ENCODE assay signal across 21 cellular contexts in the genomic region with DNA sequence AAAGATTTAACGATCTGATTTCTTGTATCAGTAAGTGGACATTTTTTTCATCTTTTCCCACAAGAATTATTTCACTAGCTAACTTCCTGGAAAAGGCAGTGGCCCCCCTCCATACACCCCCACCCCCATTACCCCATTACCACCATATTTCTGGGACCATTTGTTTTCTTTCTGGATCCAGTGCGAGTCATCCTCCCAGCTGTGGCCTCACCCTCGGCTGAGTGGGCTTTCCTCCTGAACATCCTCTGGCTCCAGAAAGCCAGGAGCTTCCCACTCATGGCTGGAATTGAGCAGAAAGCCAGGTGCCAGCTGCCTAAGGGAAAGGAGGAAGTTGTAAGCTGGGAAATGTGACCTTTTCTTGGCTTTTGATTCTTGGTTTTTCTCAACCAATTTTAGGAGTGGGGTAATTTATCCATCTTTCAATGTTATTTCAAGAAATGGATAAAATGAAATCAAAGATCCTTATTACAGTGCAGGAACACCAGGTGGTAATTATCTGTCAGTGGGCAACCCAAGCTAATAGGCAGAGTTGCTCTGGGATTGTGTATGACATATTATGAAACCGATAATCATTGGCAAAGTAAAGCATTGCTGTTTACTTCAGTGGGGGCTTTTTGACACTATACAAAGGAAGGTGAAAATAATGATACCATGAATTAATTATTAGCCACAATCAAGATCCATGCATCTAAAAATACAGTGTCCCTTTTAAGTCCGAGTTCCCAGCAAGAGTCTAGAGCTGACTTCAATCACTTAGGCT.
DNase-seq lines count a peak whose midpoint lies in the region; TF ChIP-seq lines count a peak whose summit lies in the region.
"Had no signal": no experiment of that assay in that cellular context is flagged by ENCODE, and none has a peak within 500 bp of the region (broad histone marks: within the 10 kb centered on the region; RNA-seq: fewer than 3 reads in every experiment).

No MANE protein-coding gene starts in this region.

- POLR2A ChIA-PET in RWPE1 (lab: Yijun Ruan, JAX; ENCODE audit: low non-redundant PET): no interaction called here
- POLR2A ChIA-PET in PC-9 (lab: Charles Lee; ENCODE audit: unreplicated experiment): interaction anchor here (0.7 kb wide), 1 partner anchor 118 kb away, joined by 5 read pairs; no protein-coding TSS in a partner anchor

- BruUV-seq in mammary epithelial cell (replicated peaks; lab: Mats Ljungman, UMichigan): no TSS peak
- no TSS peak for BruUV-seq in PC-9 (replicated peaks; lab: Mats Ljungman, UMichigan)

- no peaks in the 10 kb centered on the region for H3K9me3 Mint-ChIP-seq in CD14-positive monocyte
- H3K9me3 Mint-ChIP-seq: CD8-positive, alpha-beta T cell; dendritic cell treated with granulocyte-macrophage colony-stimulating factor and Interleukin-4, amounts not matched to agents 40 ng/mL and 50 ng/mL, for 4 days; neural crest cell had no signal

- no peak overlapping the region for H2AFZ ChIP-seq in mammary epithelial cell (ENCODE audit: low read depth, low read length)
- H2AFZ ChIP-seq in PC-9: no peak overlapping the region

- no peaks in the 10 kb centered on the region for H3K36me3 Mint-ChIP-seq in CD14-positive monocyte
- H3K36me3 Mint-ChIP-seq: CD8-positive, alpha-beta T cell had no signal

- no peaks in the 10 kb centered on the region for H4K20me1 ChIP-seq in mammary epithelial cell (ENCODE audit: insufficient read depth, low read length)
- no peaks in the 10 kb centered on the region for H4K20me1 ChIP-seq in PC-9 (ENCODE audit: insufficient read depth)

- peaks cover 3% of the 10 kb centered on the region for H3K4me1 Mint-ChIP-seq in CD14-positive monocyte
- H3K4me1 Mint-ChIP-seq: neural crest cell had no signal

- H3K36me3 ChIP-seq in breast epithelium (no peaks in the 10 kb centered on the region), mammary epithelial cell (ENCODE audit: insufficient read depth, low read length) (no peaks in the 10 kb centered on the region), PC-9 (ENCODE audit: low read depth) (peaks cover 62% of the 10 kb centered on the region)

- no peaks in the 10 kb centered on the region for H3K27me3 ChIP-seq in breast epithelium
- H3K27me3 ChIP-seq in mammary epithelial cell (ENCODE audit: insufficient read depth, low read length): no peaks in the 10 kb centered on the region
- H3K27me3 ChIP-seq in PC-9 (ENCODE audit: insufficient read depth, low read depth): no peaks in the 10 kb centered on the region

- DNase-seq in breast epithelium (ENCODE audit: low spot score in 2 of 2): peak in 1 of 2 donors; percentile 32
- DNase-seq in mammary epithelial cell: no peak
- DNase-seq in RWPE1 (ENCODE audit: low spot score): no peak
- DNase-seq in fibroblast of peridontal ligament (ENCODE audit: extremely low read depth): peak; percentile 37
- no peak for DNase-seq in PC-9
- DNase-seq in stimulated activated CD4-positive, alpha-beta T cell treated with anti-CD3 and anti-CD28 coated beads, Interleukin-4, amount 100 ng/mL, for 1 hour: no peak
- DNase-seq in CD14-positive monocyte (ENCODE audit: low spot score): no peak
- DNase-seq in hippocampal formation (lab: John Stamatoyannopoulos, UW): no peak
- DNase-seq: ACHN; activated CD4-positive, alpha-beta T cell treated with anti-CD3 and anti-CD28 coated beads, Interleukin-2, amount 50 U/mL, for 4 hours; activated naive CD4-positive, alpha-beta T cell treated with anti-CD3 and anti-CD28 coated beads, Interleukin-2, amount 50 U/mL, for 16 hours; activated T-cell treated with anti-CD3 and anti-CD28 coated beads, Interleukin-2, amount 50 U/mL, for 1 hour; CD8-positive, alpha-beta T cell; erythroblast; NCI-H187; NCI-H510A treated with DMSO at 0.1 percent for 48 hours; PC-3; stimulated activated naive CD4-positive, alpha-beta T cell treated with Interleukin-2 at 50 U/mL for 16 hours; trophoblast cell had no signal

- 34% methylated on average over 3 of the region's 5 CpGs for WGBS in mammary epithelial cell (ENCODE audit: low coverage, missing lambda C conversion rate)

- H3K9me3 ChIP-seq in breast epithelium (no peaks in the 10 kb centered on the region), mammary epithelial cell (replicated peaks; ENCODE audit: insufficient read depth, low read length) (no peaks in the 10 kb centered on the region), PC-9 (ENCODE audit: insufficient read depth, low read depth) (no peaks in the 10 kb centered on the region)

- no peak for TF ChIP-seq CTCF in breast epithelium (IDR thresholded peaks at IDR 0.05)
- TF ChIP-seq CTCF in mammary epithelial cell (conservative IDR thresholded peaks at IDR 0.05 in 1 of 2, IDR thresholded peaks at IDR 0.05 in 1 of 2; ENCODE audit: extremely low read depth in 1 of 2, insufficient read depth in 1 of 2, low read depth in 1 of 2, low read length in 2 of 2): no peak
- no peak for TF ChIP-seq CTCF in RWPE1 (conservative IDR thresholded peaks at IDR 0.05; ENCODE audit: low read depth)
- no peak for TF ChIP-seq CTCF in PC-9 (conservative IDR thresholded peaks at IDR 0.05)
- no peak for TF ChIP-seq CTCF in CD14-positive monocyte (IDR thresholded peaks at IDR 0.05)

- H3K27ac Mint-ChIP-seq in CD14-positive monocyte: no peak overlapping the region
- H3K27ac Mint-ChIP-seq: CD8-positive, alpha-beta T cell had no signal

- no peak overlapping the region for H3K4me3 Mint-ChIP-seq in CD14-positive monocyte
- H3K4me3 Mint-ChIP-seq: CD8-positive, alpha-beta T cell; dendritic cell treated with granulocyte-macrophage colony-stimulating factor and Interleukin-4, amounts not matched to agents 40 ng/mL and 50 ng/mL, for 4 days; neural crest cell had no signal

- H3K27me3 Mint-ChIP-seq in CD14-positive monocyte (ENCODE audit: low read depth in 3 of 3): peaks cover 0 to 4% (median 1%) of the 10 kb centered on the region in 3 donors
- H3K27me3 Mint-ChIP-seq: dendritic cell treated with granulocyte-macrophage colony-stimulating factor and Interleukin-4, amounts not matched to agents 40 ng/mL and 50 ng/mL, for 4 days had no signal

- H3K4me2 ChIP-seq in mammary epithelial cell (ENCODE audit: insufficient read depth, low read depth, low read length): no peak overlapping the region
- no peak overlapping the region for H3K4me2 ChIP-seq in PC-9

- H3K4me1 ChIP-seq in breast epithelium (peaks cover 6 to 7% of the 10 kb centered on the region in 2 donors), mammary epithelial cell (ENCODE audit: insufficient read depth, low read length) (peaks cover 30% of the 10 kb centered on the region), PC-9 (replicated peaks; ENCODE audit: insufficient read depth) (no peaks in the 10 kb centered on the region; the same call in 1 of the 2 replicates)

- H3K79me2 ChIP-seq in mammary epithelial cell (ENCODE audit: insufficient read depth, low read length) (no peaks in the 10 kb centered on the region), PC-9 (ENCODE audit: low read depth) (peaks cover 4% of the 10 kb centered on the region; the same call in 1 of the 2 replicates)

- dilution Hi-C loops in mammary epithelial cell (cut with HindIII; ENCODE audit: low sequenced_read_pairs): no loop called here

- TF ChIP-seq POLR2A in breast epithelium (IDR thresholded peaks at IDR 0.05): no peak

- intact Hi-C loops in breast epithelium (cut with DNase I; ENCODE audit: low total_unique reads) (loop anchor here (10.0 kb wide), 1 partner anchor 253 kb away; a partner anchor contains a TSS), mammary epithelial cell (cut with micrococcal nuclease) (no loop called here), PC-9 (cut with micrococcal nuclease; ENCODE audit: unreplicated experiment) (no loop called here), CD14-positive monocyte (cut with micrococcal nuclease) (no loop called here)

- H3K9me2 ChIP-seq in PC-9 (ENCODE audit: insufficient read depth): no peaks in the 10 kb centered on the region

- no peaks in the 10 kb centered on the region; the same call in 1 of the 2 replicates for H3F3A ChIP-seq in PC-9 (ENCODE audit: insufficient read depth, low read depth)

- H3K27ac ChIP-seq in breast epithelium (peak overlapping the region; percentile 66 to 67), mammary epithelial cell (ENCODE audit: insufficient read depth, low read depth, low read length) (no peak overlapping the region), RWPE1 (peak overlapping the region; percentile 55), PC-9 (no peak overlapping the region)

- CTCF ChIA-PET in mammary epithelial cell (lab: Charles Lee; ENCODE audit: low non-redundant PET) (no interaction called here), RWPE1 (lab: Yijun Ruan, JAX) (interaction anchor here (0.6 to 0.7 kb wide), 2 partner anchors 17 to 283 kb away, joined by 3 to 4 read pairs; no protein-coding TSS in a partner anchor), PC-9 (lab: Charles Lee) (interaction anchor here (0.6 kb wide), 1 partner anchor 36 kb away, joined by 6 read pairs; no protein-coding TSS in a partner anchor)

- H3K4me3 ChIP-seq in breast epithelium (no peak overlapping the region), mammary epithelial cell (replicated peaks in 1 of 3; ENCODE audit: insufficient read depth in 1 of 3, low read depth in 2 of 3, low read length in 3 of 3) (no peak overlapping the region), PC-9 (no peak overlapping the region)

- in situ Hi-C loops in mammary epithelial cell (cut with MboI; ENCODE audit: low sequenced_read_pairs in 2 of 2): loop anchor here in 1 of 2 donors (25.0 kb wide), 1 partner anchor 260 kb away; a partner anchor contains a TSS

- no peak overlapping the region for H3K9ac ChIP-seq in mammary epithelial cell (ENCODE audit: insufficient read depth, low read length)

Comparison
In these comparisons a context has a peak if more than half of its experiments do, and no peak if none do; other contexts are left out.
1. H3K27ac ChIP-seq: peak in breast epithelium (2 of 2) and RWPE1 (single experiment); none in mammary epithelial cell (single experiment) and PC-9 (single experiment).